Comparison of ENCODE assay signal across 1 cellular context in the genomic region with DNA sequence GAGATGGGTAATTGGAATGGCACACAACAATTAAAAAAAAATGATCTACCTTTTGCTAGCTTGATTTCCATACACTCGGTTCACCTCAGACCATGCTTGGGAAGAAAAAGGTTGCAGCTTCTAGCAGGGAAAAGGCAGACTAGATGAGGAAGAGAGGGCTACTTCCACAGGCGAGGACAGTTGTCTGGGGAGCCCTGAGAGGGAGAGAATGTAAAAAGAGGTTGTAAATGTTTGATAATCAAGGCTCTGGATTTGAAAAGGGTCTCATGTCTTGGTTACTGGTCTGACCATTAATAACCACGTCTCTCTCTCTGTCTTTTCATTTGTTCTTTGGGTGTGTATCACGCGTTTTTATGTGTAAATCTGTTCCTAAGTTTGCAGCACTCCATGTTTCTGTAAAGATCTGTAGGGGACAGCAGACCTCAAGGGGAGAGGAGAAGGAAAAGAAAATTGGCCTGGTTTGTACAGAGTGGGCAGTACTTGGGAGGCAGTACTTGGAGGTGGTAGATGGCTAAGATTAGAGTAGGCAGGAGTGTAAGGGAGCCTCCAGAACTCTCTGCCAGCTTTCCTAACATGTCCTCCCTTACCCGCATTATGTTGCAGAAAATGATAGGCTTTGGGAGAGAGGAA.
TF ChIP-seq lines count a peak whose summit lies in the region.

No MANE protein-coding gene starts in this region.

TF ChIP-seq in GM12878, 131 proteins besides CTCF, POLR2A, EP300 and RAD21:
- TF ChIP-seq, protein P1, sequence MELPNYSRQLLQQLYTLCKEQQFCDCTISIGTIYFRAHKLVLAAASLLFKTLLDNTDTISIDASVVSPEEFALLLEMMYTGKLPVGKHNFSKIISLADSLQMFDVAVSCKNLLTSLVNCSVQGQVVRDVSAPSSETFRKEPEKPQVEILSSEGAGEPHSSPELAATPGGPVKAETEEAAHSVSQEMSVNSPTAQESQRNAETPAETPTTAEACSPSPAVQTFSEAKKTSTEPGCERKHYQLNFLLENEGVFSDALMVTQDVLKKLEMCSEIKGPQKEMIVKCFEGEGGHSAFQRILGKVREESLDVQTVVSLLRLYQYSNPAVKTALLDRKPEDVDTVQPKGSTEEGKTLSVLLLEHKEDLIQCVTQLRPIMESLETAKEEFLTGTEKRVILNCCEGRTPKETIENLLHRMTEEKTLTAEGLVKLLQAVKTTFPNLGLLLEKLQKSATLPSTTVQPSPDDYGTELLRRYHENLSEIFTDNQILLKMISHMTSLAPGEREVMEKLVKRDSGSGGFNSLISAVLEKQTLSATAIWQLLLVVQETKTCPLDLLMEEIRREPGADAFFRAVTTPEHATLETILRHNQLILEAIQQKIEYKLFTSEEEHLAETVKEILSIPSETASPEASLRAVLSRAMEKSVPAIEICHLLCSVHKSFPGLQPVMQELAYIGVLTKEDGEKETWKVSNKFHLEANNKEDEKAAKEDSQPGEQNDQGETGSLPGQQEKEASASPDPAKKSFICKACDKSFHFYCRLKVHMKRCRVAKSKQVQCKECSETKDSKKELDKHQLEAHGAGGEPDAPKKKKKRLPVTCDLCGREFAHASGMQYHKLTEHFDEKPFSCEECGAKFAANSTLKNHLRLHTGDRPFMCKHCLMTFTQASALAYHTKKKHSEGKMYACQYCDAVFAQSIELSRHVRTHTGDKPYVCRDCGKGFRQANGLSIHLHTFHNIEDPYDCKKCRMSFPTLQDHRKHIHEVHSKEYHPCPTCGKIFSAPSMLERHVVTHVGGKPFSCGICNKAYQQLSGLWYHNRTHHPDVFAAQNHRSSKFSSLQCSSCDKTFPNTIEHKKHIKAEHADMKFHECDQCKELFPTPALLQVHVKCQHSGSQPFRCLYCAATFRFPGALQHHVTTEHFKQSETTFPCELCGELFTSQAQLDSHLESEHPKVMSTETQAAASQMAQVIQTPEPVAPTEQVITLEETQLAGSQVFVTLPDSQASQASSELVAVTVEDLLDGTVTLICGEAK (IDR thresholded peaks at IDR 0.05; ENCODE audit: borderline replicate concordance), result no peak
- TF ChIP-seq, protein P2, sequence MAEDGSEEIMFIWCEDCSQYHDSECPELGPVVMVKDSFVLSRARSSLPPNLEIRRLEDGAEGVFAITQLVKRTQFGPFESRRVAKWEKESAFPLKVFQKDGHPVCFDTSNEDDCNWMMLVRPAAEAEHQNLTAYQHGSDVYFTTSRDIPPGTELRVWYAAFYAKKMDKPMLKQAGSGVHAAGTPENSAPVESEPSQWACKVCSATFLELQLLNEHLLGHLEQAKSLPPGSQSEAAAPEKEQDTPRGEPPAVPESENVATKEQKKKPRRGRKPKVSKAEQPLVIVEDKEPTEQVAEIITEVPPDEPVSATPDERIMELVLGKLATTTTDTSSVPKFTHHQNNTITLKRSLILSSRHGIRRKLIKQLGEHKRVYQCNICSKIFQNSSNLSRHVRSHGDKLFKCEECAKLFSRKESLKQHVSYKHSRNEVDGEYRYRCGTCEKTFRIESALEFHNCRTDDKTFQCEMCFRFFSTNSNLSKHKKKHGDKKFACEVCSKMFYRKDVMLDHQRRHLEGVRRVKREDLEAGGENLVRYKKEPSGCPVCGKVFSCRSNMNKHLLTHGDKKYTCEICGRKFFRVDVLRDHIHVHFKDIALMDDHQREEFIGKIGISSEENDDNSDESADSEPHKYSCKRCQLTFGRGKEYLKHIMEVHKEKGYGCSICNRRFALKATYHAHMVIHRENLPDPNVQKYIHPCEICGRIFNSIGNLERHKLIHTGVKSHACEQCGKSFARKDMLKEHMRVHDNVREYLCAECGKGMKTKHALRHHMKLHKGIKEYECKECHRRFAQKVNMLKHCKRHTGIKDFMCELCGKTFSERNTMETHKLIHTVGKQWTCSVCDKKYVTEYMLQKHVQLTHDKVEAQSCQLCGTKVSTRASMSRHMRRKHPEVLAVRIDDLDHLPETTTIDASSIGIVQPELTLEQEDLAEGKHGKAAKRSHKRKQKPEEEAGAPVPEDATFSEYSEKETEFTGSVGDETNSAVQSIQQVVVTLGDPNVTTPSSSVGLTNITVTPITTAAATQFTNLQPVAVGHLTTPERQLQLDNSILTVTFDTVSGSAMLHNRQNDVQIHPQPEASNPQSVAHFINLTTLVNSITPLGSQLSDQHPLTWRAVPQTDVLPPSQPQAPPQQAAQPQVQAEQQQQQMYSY (CRISPR knock-in tag; IDR thresholded peaks at IDR 0.05), result no peak
- TF ChIP-seq FOXK2 (IDR thresholded peaks at IDR 0.05) (no peak), CBX3 (IDR thresholded peaks at IDR 0.05; ENCODE audit: borderline replicate concordance, low read depth) (no peak), SRF (IDR thresholded peaks at IDR 0.05; ENCODE audit: low read depth in 2 of 2, low read length in 2 of 2) (no peak), ZNF622 (IDR thresholded peaks at IDR 0.05) (no peak), BACH1 (IDR thresholded peaks at IDR 0.05; ENCODE audit: borderline replicate concordance) (no peak), POLR2AphosphoS5 (IDR thresholded peaks at IDR 0.05; ENCODE audit: low read length) (no peak)
- TF ChIP-seq, protein P3, sequence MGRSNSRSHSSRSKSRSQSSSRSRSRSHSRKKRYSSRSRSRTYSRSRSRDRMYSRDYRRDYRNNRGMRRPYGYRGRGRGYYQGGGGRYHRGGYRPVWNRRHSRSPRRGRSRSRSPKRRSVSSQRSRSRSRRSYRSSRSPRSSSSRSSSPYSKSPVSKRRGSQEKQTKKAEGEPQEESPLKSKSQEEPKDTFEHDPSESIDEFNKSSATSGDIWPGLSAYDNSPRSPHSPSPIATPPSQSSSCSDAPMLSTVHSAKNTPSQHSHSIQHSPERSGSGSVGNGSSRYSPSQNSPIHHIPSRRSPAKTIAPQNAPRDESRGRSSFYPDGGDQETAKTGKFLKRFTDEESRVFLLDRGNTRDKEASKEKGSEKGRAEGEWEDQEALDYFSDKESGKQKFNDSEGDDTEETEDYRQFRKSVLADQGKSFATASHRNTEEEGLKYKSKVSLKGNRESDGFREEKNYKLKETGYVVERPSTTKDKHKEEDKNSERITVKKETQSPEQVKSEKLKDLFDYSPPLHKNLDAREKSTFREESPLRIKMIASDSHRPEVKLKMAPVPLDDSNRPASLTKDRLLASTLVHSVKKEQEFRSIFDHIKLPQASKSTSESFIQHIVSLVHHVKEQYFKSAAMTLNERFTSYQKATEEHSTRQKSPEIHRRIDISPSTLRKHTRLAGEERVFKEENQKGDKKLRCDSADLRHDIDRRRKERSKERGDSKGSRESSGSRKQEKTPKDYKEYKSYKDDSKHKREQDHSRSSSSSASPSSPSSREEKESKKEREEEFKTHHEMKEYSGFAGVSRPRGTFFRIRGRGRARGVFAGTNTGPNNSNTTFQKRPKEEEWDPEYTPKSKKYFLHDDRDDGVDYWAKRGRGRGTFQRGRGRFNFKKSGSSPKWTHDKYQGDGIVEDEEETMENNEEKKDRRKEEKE (IDR thresholded peaks at IDR 0.05), result no peak
- TF ChIP-seq, protein P4, sequence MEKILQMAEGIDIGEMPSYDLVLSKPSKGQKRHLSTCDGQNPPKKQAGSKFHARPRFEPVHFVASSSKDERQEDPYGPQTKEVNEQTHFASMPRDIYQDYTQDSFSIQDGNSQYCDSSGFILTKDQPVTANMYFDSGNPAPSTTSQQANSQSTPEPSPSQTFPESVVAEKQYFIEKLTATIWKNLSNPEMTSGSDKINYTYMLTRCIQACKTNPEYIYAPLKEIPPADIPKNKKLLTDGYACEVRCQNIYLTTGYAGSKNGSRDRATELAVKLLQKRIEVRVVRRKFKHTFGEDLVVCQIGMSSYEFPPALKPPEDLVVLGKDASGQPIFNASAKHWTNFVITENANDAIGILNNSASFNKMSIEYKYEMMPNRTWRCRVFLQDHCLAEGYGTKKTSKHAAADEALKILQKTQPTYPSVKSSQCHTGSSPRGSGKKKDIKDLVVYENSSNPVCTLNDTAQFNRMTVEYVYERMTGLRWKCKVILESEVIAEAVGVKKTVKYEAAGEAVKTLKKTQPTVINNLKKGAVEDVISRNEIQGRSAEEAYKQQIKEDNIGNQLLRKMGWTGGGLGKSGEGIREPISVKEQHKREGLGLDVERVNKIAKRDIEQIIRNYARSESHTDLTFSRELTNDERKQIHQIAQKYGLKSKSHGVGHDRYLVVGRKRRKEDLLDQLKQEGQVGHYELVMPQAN (conservative IDR thresholded peaks at IDR 0.05), result no peak
- TF ChIP-seq, protein P5, sequence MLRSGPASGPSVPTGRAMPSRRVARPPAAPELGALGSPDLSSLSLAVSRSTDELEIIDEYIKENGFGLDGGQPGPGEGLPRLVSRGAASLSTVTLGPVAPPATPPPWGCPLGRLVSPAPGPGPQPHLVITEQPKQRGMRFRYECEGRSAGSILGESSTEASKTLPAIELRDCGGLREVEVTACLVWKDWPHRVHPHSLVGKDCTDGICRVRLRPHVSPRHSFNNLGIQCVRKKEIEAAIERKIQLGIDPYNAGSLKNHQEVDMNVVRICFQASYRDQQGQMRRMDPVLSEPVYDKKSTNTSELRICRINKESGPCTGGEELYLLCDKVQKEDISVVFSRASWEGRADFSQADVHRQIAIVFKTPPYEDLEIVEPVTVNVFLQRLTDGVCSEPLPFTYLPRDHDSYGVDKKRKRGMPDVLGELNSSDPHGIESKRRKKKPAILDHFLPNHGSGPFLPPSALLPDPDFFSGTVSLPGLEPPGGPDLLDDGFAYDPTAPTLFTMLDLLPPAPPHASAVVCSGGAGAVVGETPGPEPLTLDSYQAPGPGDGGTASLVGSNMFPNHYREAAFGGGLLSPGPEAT (IDR thresholded peaks at IDR 0.05; ENCODE audit: low read depth), result no peak
